8 cellular contexts compared by ENCODE assay signal in the genomic region with DNA sequence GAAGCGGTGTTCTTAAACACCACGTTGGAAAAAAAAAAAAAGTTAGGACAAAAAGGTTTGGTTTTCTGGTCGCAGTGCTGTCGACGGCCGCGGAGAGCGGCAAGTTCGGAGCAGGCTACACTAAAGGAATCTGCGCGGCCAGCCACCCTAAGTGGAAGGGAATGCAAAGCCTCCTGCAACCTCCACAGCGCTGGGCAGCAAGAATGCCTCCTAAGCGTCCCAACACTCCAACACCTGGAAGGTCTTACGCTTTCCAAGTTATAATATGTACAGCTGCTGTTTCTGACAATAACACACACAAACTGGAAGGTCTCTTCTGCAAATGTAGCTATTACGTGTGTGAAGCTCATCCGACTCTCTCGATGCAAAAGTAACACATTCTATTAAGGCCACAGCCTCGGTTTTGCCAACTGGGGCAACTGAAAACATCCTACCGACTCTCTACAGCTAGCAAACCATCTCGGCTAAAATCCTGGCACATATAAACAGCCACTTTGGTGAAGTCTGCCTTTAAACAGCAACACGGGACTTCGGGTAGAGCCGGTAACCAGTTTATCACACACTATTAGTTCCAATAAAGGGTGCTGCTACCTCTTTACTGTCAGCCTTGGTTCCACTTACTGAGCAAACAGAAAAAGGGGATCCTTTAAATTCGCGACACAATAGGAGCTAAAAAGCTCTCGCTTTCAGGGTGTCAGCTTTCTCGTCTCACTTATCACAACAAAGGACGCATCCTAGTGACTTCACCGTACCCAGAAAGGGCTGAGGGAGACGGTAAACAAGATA. TPM values are rescaled to one million over a fixed set of nuclear protein-coding genes. Genes with fewer than 3 reads are reported as not detected.
DNase-seq lines count a peak whose midpoint lies in the region; ATAC-seq and TF ChIP-seq lines count a peak whose summit lies in the region.

No MANE protein-coding gene starts in this region.

- peak overlapping the region; percentile 79 for H3K27ac ChIP-seq in naive thymus-derived CD4-positive, alpha-beta T cell (ENCODE audit: low read depth, low read length)
- H3K27ac ChIP-seq in upper lobe of right lung = peak overlapping the region; percentile 98

- H3K4me3 ChIP-seq in HAP-1 = peak overlapping the region; percentile 93
- H3K4me3 ChIP-seq in naive thymus-derived CD4-positive, alpha-beta T cell (ENCODE audit: low read length) = peak overlapping the region; percentile 77
- H3K4me3 ChIP-seq in upper lobe of right lung = peak overlapping the region; percentile 93

- peak overlapping the region; percentile 86 for H3K4me3 Mint-ChIP-seq in activated T-cell treated with anti-CD3 and anti-CD28 coated beads, Interleukin-2, amount 50 U/mL, for 24 hours
- H3K4me3 Mint-ChIP-seq in naive thymus-derived CD4-positive, alpha-beta T cell = peak overlapping the region; percentile 86 to 97 (median 94)

- intact Hi-C loops in naive thymus-derived CD4-positive, alpha-beta T cell (cut with micrococcal nuclease) = loop anchor here (1.0 to 10.0 kb wide), 13 partner anchors 58 to 605 kb away; a partner anchor contains a TSS
- intact Hi-C loops in upper lobe of right lung (cut with DNase I) = no loop called here

- H3K9me3 ChIP-seq in HAP-1 (no peaks in the 10 kb centered on the region), upper lobe of right lung (no peaks in the 10 kb centered on the region)
- H3K9me3 ChIP-seq in naive thymus-derived CD4-positive, alpha-beta T cell (ENCODE audit: control insufficient read depth in 2 of 3, low read length in 3 of 3) = no peaks in the 10 kb centered on the region

- CTCF ChIA-PET in naive thymus-derived CD4-positive, alpha-beta T cell (lab: Charles Lee) = interaction anchor here (0.7 kb wide), 1 partner anchor 169 kb away, joined by 3 read pairs; no protein-coding TSS in a partner anchor

- H3K27me3 ChIP-seq in HAP-1 (ENCODE audit: low read depth) = no peaks in the 10 kb centered on the region
- no peaks in the 10 kb centered on the region for H3K27me3 ChIP-seq in naive thymus-derived CD4-positive, alpha-beta T cell (ENCODE audit: control insufficient read depth in 2 of 2, insufficient read depth in 2 of 2, low read length in 2 of 2)
- H3K27me3 ChIP-seq in upper lobe of right lung = no peaks in the 10 kb centered on the region

- TF ChIP-seq CTCF in upper lobe of right lung (IDR thresholded peaks at IDR 0.05) = no peak

- DNase-seq in G401 (ENCODE audit: low spot score) (peak; percentile 80), HAP-1 (ENCODE audit: low spot score in 2 of 2) (peak; percentile 66 to 76), NCI-H2171 treated with DMSO at 0.1 percent for 48 hours (lab: John Stamatoyannopoulos, UW) (peak; percentile 16), fibroblast of peridontal ligament (ENCODE audit: extremely low read depth) (peak; percentile 70), upper lobe of right lung (peak; percentile 84)
- DNase-seq in activated T-cell treated with anti-CD3 and anti-CD28 coated beads, Interleukin-2, amount 50 U/mL, for 24 hours = peak; percentile 46
- peak in 6 of 9 donors; percentile 17 to 48 (median 34) for DNase-seq in naive thymus-derived CD4-positive, alpha-beta T cell

- H3K4me1 Mint-ChIP-seq in activated T-cell treated with anti-CD3 and anti-CD28 coated beads, Interleukin-2, amount 50 U/mL, for 24 hours (ENCODE audit: low read depth) = peaks cover 41% of the 10 kb centered on the region
- H3K4me1 Mint-ChIP-seq in naive thymus-derived CD4-positive, alpha-beta T cell = peaks cover 22 to 51% (median 44%) of the 10 kb centered on the region in 7 donors

- ATAC-seq in naive thymus-derived CD4-positive, alpha-beta T cell = peak; percentile 28
- ATAC-seq in upper lobe of right lung = peak; percentile 51
- ATAC-seq in HG02610 (IDR thresholded peaks at IDR 0.05; ENCODE audit: unreplicated experiment) = no peak

- peak overlapping the region; percentile 82 for H3K27ac Mint-ChIP-seq in activated T-cell treated with anti-CD3 and anti-CD28 coated beads, Interleukin-2, amount 50 U/mL, for 24 hours
- peak overlapping the region; percentile 67 to 96 (median 86) for H3K27ac Mint-ChIP-seq in naive thymus-derived CD4-positive, alpha-beta T cell

- POLR2A ChIA-PET in naive thymus-derived CD4-positive, alpha-beta T cell (lab: Charles Lee) = interaction anchor here (0.6 to 2.3 kb wide), 7 partner anchors 11 to 190 kb away, joined by 3 to 10 read pairs (median 4); a partner anchor contains a TSS

- no peaks in the 10 kb centered on the region for H3K27me3 Mint-ChIP-seq in activated T-cell treated with anti-CD3 and anti-CD28 coated beads, Interleukin-2, amount 50 U/mL, for 24 hours
- peaks cover 0 to 27% (median 0%) of the 10 kb centered on the region in 5 donors for H3K27me3 Mint-ChIP-seq in naive thymus-derived CD4-positive, alpha-beta T cell

- H3K9me3 Mint-ChIP-seq in activated T-cell treated with anti-CD3 and anti-CD28 coated beads, Interleukin-2, amount 50 U/mL, for 24 hours = no peaks in the 10 kb centered on the region
- no peaks in the 10 kb centered on the region for H3K9me3 Mint-ChIP-seq in naive thymus-derived CD4-positive, alpha-beta T cell

- in situ Hi-C loops in G401 (cut with HindIII; ENCODE audit: low sequenced_read_pairs) (no loop called here), HAP-1 (cut with MboI; ENCODE audit: low sequenced_read_pairs) (no loop called here)

- peaks cover 3% of the 10 kb centered on the region for H3K36me3 Mint-ChIP-seq in activated T-cell treated with anti-CD3 and anti-CD28 coated beads, Interleukin-2, amount 50 U/mL, for 24 hours (ENCODE audit: low read depth)
- no peaks in the 10 kb centered on the region for H3K36me3 Mint-ChIP-seq in naive thymus-derived CD4-positive, alpha-beta T cell

- H3K4me1 ChIP-seq in HAP-1 (peaks cover 26% of the 10 kb centered on the region), upper lobe of right lung (peaks cover 27% of the 10 kb centered on the region)
- H3K4me1 ChIP-seq in naive thymus-derived CD4-positive, alpha-beta T cell (ENCODE audit: control insufficient read depth in 2 of 2, insufficient read depth in 2 of 2, low read length in 2 of 2) = peaks cover 12 to 13% of the 10 kb centered on the region in 2 donors

- H3K36me3 ChIP-seq in HAP-1 (replicated peaks) = no peaks in the 10 kb centered on the region
- H3K36me3 ChIP-seq in naive thymus-derived CD4-positive, alpha-beta T cell (ENCODE audit: control insufficient read depth in 2 of 3, insufficient read depth in 3 of 3, low read length in 3 of 3) = peaks cover 0 to 8% (median 0%) of the 10 kb centered on the region in 3 experiments
- H3K36me3 ChIP-seq in upper lobe of right lung = peaks cover 6% of the 10 kb centered on the region

RNA-seq across cellular contexts. Expression of a gene that starts 0.9 kb away (rescaled TPM):
- 29.6 and 37.4 TPM in 2 replicates for total RNA-seq in G401 (2014; rRNA removed; shearing (Covaris generic))
- 10 to 100 TPM in 3 of 5 experiments, 1 to 10 TPM in 2; 4.6 to 15.1 (median 12.9) TPM for total RNA-seq in naive thymus-derived CD4-positive, alpha-beta T cell
- polyA plus RNA-seq in naive thymus-derived CD4-positive, alpha-beta T cell = 10 to 100 TPM; 26.7 to 28.5 TPM
- 53.8 TPM for total RNA-seq in upper lobe of right lung

Comparison
In these comparisons a context has a peak if more than half of its experiments do, and no peak if none do; other contexts are left out.
1. DNase-seq: peak in every context shown above with its lines; median percentile 84 in upper lobe of right lung; 80 in G401; 71 in HAP-1; 70 in fibroblast of peridontal ligament; 46 in activated T-cell treated with anti-CD3 and anti-CD28 coated beads, Interleukin-2, amount 50 U/mL, for 24 hours; 34 in naive thymus-derived CD4-positive, alpha-beta T cell; 16 in NCI-H2171 treated with DMSO at 0.1 percent for 48 hours.